Comparison of ENCODE assay signal across 11 cellular contexts in genomic region chr22:39462443-39463147, GRCh38. TPM values are rescaled to one million over a fixed set of nuclear protein-coding genes. Genes with fewer than 3 reads are reported as not detected.
DNase-seq lines count a peak whose midpoint lies in the region; ATAC-seq and TF ChIP-seq lines count a peak whose summit lies in the region.
"Had no signal": no experiment of that assay in that cellular context is flagged by ENCODE, and none has a peak within 500 bp of the region (broad histone marks: within the 10 kb centered on the region; RNA-seq: fewer than 3 reads in every experiment).

No MANE protein-coding gene starts in this region.

- H3K4me3 Mint-ChIP-seq in MCF 10A (ENCODE audit: unreplicated experiment), result no peak overlapping the region
- H3K4me3 Mint-ChIP-seq in activated CD4-positive, alpha-beta memory T cell treated with anti-CD3 and anti-CD28 coated beads, Interleukin-2, amount 10 ng/mL, durations not matched to agents 7 days and 5 days, result no peak overlapping the region
- H3K4me3 Mint-ChIP-seq: activated naive CD4-positive, alpha-beta T cell treated with anti-CD3 and anti-CD28 coated beads, Interleukin-2, amount 50 U/mL, for 24 hours had no signal

- H3K27ac Mint-ChIP-seq in MCF 10A (ENCODE audit: low read depth, unreplicated experiment), result no peak overlapping the region
- H3K27ac Mint-ChIP-seq in activated CD4-positive, alpha-beta memory T cell treated with anti-CD3 and anti-CD28 coated beads, Interleukin-2, amount 10 ng/mL, durations not matched to agents 7 days and 5 days, result no peak overlapping the region
- H3K27ac Mint-ChIP-seq: activated naive CD4-positive, alpha-beta T cell treated with anti-CD3 and anti-CD28 coated beads, Interleukin-2, amount 50 U/mL, for 24 hours had no signal

- no peaks in the 10 kb centered on the region for H3K4me1 Mint-ChIP-seq in MCF 10A (ENCODE audit: insufficient read depth, unreplicated experiment)
- H3K4me1 Mint-ChIP-seq in activated CD4-positive, alpha-beta memory T cell treated with anti-CD3 and anti-CD28 coated beads, Interleukin-2, amount 10 ng/mL, durations not matched to agents 7 days and 5 days, result peaks cover 5% of the 10 kb centered on the region

- ATAC-seq in GM18873 (IDR thresholded peaks at IDR 0.05; ENCODE audit: low FRiP score, unreplicated experiment), result no peak
- ATAC-seq: mucosa of descending colon had no signal

- H3K36me3 ChIP-seq in breast epithelium (no peaks in the 10 kb centered on the region), mesendoderm (ENCODE audit: control insufficient read depth, insufficient read depth, low read length) (no peaks in the 10 kb centered on the region)

- H4K5ac ChIP-seq in mesendoderm (ENCODE audit: low read length), result no peak overlapping the region

- H3K4me1 ChIP-seq in breast epithelium, result peaks cover 0 to 3% of the 10 kb centered on the region in 2 donors
- peaks cover 3% of the 10 kb centered on the region for H3K4me1 ChIP-seq in mesendoderm (ENCODE audit: control insufficient read depth, low read depth, low read length)

- BruUV-seq in MCF 10A (replicated peaks; lab: Mats Ljungman, UMichigan), result no TSS peak

- no peak overlapping the region for H3K18ac ChIP-seq in mesendoderm (ENCODE audit: low read length)

- H2BK5ac ChIP-seq in mesendoderm (ENCODE audit: low read length), result no peak overlapping the region

- peak overlapping the region; percentile 11 for H3K9ac ChIP-seq in mesendoderm (ENCODE audit: low read length)

- no peak overlapping the region for H3K4me2 ChIP-seq in mesendoderm (ENCODE audit: low read length)

- no peak overlapping the region for H2AK5ac ChIP-seq in mesendoderm (ENCODE audit: low read length)

- no peak overlapping the region for H3K23ac ChIP-seq in mesendoderm (ENCODE audit: low read length)

- peaks cover 4 to 6% of the 10 kb centered on the region in 2 donors for H3K27me3 ChIP-seq in breast epithelium
- no peaks in the 10 kb centered on the region for H3K27me3 ChIP-seq in mesendoderm (ENCODE audit: insufficient read depth, low read length, poor library complexity)

- no peak overlapping the region for H3K56ac ChIP-seq in mesendoderm (ENCODE audit: low read length)

- no peak for TF ChIP-seq POLR2A in breast epithelium (IDR thresholded peaks at IDR 0.05)

- peaks cover 4% of the 10 kb centered on the region for H3K79me1 ChIP-seq in mesendoderm (ENCODE audit: low read length)

- no peaks in the 10 kb centered on the region for H3K9me3 ChIP-seq in breast epithelium
- H3K9me3 ChIP-seq: mucosa of descending colon had no signal

- TF ChIP-seq CTCF in breast epithelium (IDR thresholded peaks at IDR 0.05), result no peak
- no peak for TF ChIP-seq CTCF in MCF 10A (IDR thresholded peaks at IDR 0.05; ENCODE audit: unreplicated experiment)

- no CpG with 5 or more reads among the region's 13 CpGs for WGBS in mesendoderm (ENCODE audit: extremely low coverage, insufficient coverage, low lambda C conversion rate)

- intact Hi-C loops in breast epithelium (cut with DNase I; ENCODE audit: low total_unique reads) (loop anchor here (5.0 kb wide), 1 partner anchor 1545 kb away; no protein-coding TSS in a partner anchor), MCF 10A (cut with micrococcal nuclease) (no loop called here)

- H3K36me3 Mint-ChIP-seq in MCF 10A (ENCODE audit: insufficient read depth, unreplicated experiment), result no peaks in the 10 kb centered on the region
- H3K36me3 Mint-ChIP-seq in activated CD4-positive, alpha-beta memory T cell treated with anti-CD3 and anti-CD28 coated beads, Interleukin-2, amount 10 ng/mL, durations not matched to agents 7 days and 5 days (ENCODE audit: low read depth), result no peaks in the 10 kb centered on the region
- H3K36me3 Mint-ChIP-seq: activated naive CD4-positive, alpha-beta T cell treated with anti-CD3 and anti-CD28 coated beads, Interleukin-2, amount 50 U/mL, for 24 hours had no signal

- H3K27ac ChIP-seq in breast epithelium (peak overlapping the region; percentile 67 to 84), mesendoderm (ENCODE audit: low read depth, low read length) (no peak overlapping the region)

- no peak overlapping the region for H2BK15ac ChIP-seq in mesendoderm (replicated peaks; ENCODE audit: low read depth)

- H3K27me3 Mint-ChIP-seq in MCF 10A (ENCODE audit: insufficient read depth, unreplicated experiment), result peaks cover 13% of the 10 kb centered on the region
- H3K27me3 Mint-ChIP-seq in activated CD4-positive, alpha-beta memory T cell treated with anti-CD3 and anti-CD28 coated beads, Interleukin-2, amount 10 ng/mL, durations not matched to agents 7 days and 5 days, result peaks cover 28% of the 10 kb centered on the region

- DNase-seq in breast epithelium (ENCODE audit: low spot score in 2 of 2) (no peak), MCF 10A (ENCODE audit: unreplicated experiment) (no peak), dermis blood vessel endothelial cell (peak; percentile 34), mesendoderm (peak; percentile 84), NCI-H446 (lab: John Stamatoyannopoulos, UW) (no peak), T-helper 2 cell (no peak)
- no peak for DNase-seq in activated CD4-positive, alpha-beta memory T cell treated with anti-CD3 and anti-CD28 coated beads, Interleukin-2, amount 10 ng/mL, durations not matched to agents 7 days and 5 days
- DNase-seq: mucosa of descending colon; stimulated activated CD4-positive, alpha-beta T cell treated with anti-CD3 and anti-CD28 coated beads, Interleukin-2, amount 100 ng/mL, for 24 hours had no signal

- CTCF ChIA-PET in MCF 10A (lab: Yijun Ruan, JAX), result interaction anchor here (0.8 kb wide), 1 partner anchor 35 kb away, joined by 3 read pairs; no protein-coding TSS in a partner anchor
- CTCF ChIA-PET in activated CD4-positive, alpha-beta memory T cell treated with anti-CD3 and anti-CD28 coated beads, Interleukin-2, amount 10 ng/mL, durations not matched to agents 7 days and 5 days (lab: Charles Lee), result no interaction called here

- no peaks in the 10 kb centered on the region for H3K9me3 Mint-ChIP-seq in MCF 10A (ENCODE audit: unreplicated experiment)
- no peaks in the 10 kb centered on the region for H3K9me3 Mint-ChIP-seq in activated CD4-positive, alpha-beta memory T cell treated with anti-CD3 and anti-CD28 coated beads, Interleukin-2, amount 10 ng/mL, durations not matched to agents 7 days and 5 days
- H3K9me3 Mint-ChIP-seq: activated naive CD4-positive, alpha-beta T cell treated with anti-CD3 and anti-CD28 coated beads, Interleukin-2, amount 50 U/mL, for 24 hours had no signal

- POLR2A ChIA-PET in MCF 10A (lab: Yijun Ruan, JAX), result no interaction called here
- POLR2A ChIA-PET in activated CD4-positive, alpha-beta memory T cell treated with anti-CD3 and anti-CD28 coated beads, Interleukin-2, amount 10 ng/mL, durations not matched to agents 7 days and 5 days (lab: Charles Lee), result no interaction called here

- no peak overlapping the region for H2BK120ac ChIP-seq in mesendoderm (ENCODE audit: low read depth, low read length)

- no peak overlapping the region for H4K8ac ChIP-seq in mesendoderm (ENCODE audit: low read depth, low read length)

- no peak overlapping the region for H3K4ac ChIP-seq in mesendoderm (ENCODE audit: low read depth, low read length)

- H3K79me2 ChIP-seq in mesendoderm (ENCODE audit: control insufficient read depth, insufficient read depth, low read length), result peaks cover 1% of the 10 kb centered on the region

- H3K4me3 ChIP-seq in breast epithelium (no peak overlapping the region), mesendoderm (ENCODE audit: low read length) (no peak overlapping the region)
- H3K4me3 ChIP-seq: mucosa of descending colon had no signal

RNA-seq across cellular contexts. Expression of gene MGAT3, which starts 5.8 kb away (rescaled TPM):
- total RNA-seq in breast epithelium (1 to 10 TPM; 1.9 to 9.4 (median 3.9) TPM), MCF 10A (2022) (not detected in 2 replicates), dermis blood vessel endothelial cell (under 0.01 TPM in 1 of 2 replicates, not detected in the other)
- 2.4 TPM for polyA plus RNA-seq in mesendoderm (2013, experiment 1 of 2)
- polyA plus RNA-seq in mesendoderm (2013, experiment 2 of 2), result 2.4 TPM
- total RNA-seq in activated CD4-positive, alpha-beta memory T cell treated with anti-CD3 and anti-CD28 coated beads, Interleukin-2, amount 10 ng/mL, durations not matched to agents 7 days and 5 days, result under 1 TPM; 0.55 to 0.83 TPM

RNA-seq across cellular contexts. Expression of gene MIEF1, which starts 39.5 kb away (rescaled TPM):
- total RNA-seq in breast epithelium (10 to 100 TPM; 19.7 to 24.3 (median 22.9) TPM), MCF 10A (2022) (37.0 and 40.2 TPM in 2 replicates), dermis blood vessel endothelial cell (19.4 and 26.5 TPM in 2 replicates)
- polyA plus RNA-seq in mesendoderm (2013, experiment 1 of 2), result 28.6 TPM
- polyA plus RNA-seq in mesendoderm (2013, experiment 2 of 2), result 28.4 TPM
- 10 to 100 TPM; 32.4 to 32.6 TPM for total RNA-seq in activated CD4-positive, alpha-beta memory T cell treated with anti-CD3 and anti-CD28 coated beads, Interleukin-2, amount 10 ng/mL, durations not matched to agents 7 days and 5 days

RNA-seq across cellular contexts. Expression of gene ATF4, which starts 57.8 kb away (rescaled TPM):
- 100 to 1,000 TPM; 339 to 403 (median 347) TPM for total RNA-seq in breast epithelium
- 717 and 764 TPM in 2 replicates for total RNA-seq in MCF 10A (2022)
- total RNA-seq in dermis blood vessel endothelial cell, result 150 and 159 TPM in 2 replicates
- 631 TPM for polyA plus RNA-seq in mesendoderm (2013, experiment 1 of 2)
- polyA plus RNA-seq in mesendoderm (2013, experiment 2 of 2), result 629 TPM
- total RNA-seq in activated CD4-positive, alpha-beta memory T cell treated with anti-CD3 and anti-CD28 coated beads, Interleukin-2, amount 10 ng/mL, durations not matched to agents 7 days and 5 days, result 100 to 1,000 TPM; 456 to 460 TPM

Comparison
In these comparisons a context has a peak if more than half of its experiments do, and no peak if none do; other contexts are left out.
1. DNase-seq: peak in dermis blood vessel endothelial cell (single experiment) and mesendoderm (single experiment); none in breast epithelium (0 of 2), MCF 10A (single experiment), NCI-H446 (0 of 2), T-helper 2 cell (0 of 5) and activated CD4-positive, alpha-beta memory T cell treated with anti-CD3 and anti-CD28 coated beads, Interleukin-2, amount 10 ng/mL, durations not matched to agents 7 days and 5 days (single experiment).